ENCODE assay signal across 22 cellular contexts in the genomic region with DNA sequence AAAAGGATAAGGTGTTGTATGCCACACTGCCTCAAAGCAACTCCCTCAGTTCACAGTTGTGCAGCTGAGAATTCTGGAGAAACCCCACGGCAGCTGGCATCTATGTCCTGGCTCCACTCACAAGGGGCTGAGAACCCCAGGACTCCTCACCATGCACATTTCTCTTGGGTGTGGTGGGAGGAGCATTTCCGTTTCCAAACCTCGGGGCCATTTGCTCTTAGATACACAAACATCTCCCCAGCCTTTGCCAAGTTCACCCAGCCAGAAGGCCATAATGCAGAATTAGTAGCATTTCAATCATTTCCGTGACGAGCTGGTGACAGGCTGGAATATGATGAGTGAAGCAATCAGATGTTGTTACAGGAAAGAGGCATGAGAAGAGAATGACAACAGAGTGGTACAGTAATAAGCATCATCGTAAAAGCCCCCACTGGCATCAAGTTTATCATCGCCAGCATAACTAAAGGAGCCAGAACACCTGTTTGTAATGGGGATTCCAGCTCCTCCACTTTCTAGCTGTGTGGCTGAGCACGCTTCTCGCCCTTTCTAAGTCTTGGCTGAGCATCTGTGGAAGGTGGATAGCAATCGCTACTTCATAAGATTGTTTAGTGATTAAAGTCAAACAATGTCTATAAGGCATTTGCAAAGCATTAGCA.
DNase-seq lines count a peak whose midpoint lies in the region; ATAC-seq lines count a peak whose summit lies in the region.
"Had no signal": no experiment of that assay in that cellular context is flagged by ENCODE, and none has a peak within 500 bp of the region (broad histone marks: within the 10 kb centered on the region; RNA-seq: fewer than 3 reads in every experiment).

No MANE protein-coding gene starts in this region.

- H3K4me1 ChIP-seq in BLaER1: peaks cover 39% of the 10 kb centered on the region
- peaks cover 53% of the 10 kb centered on the region for H3K4me1 ChIP-seq in SJCRH30
- H3K4me1 ChIP-seq in mesenchymal stem cell (ENCODE audit: control insufficient read depth, insufficient read depth, low read depth, low read length): peaks cover 5% of the 10 kb centered on the region
- H3K4me1 ChIP-seq: vagina had no signal

- H3K27me3 ChIP-seq in BLaER1 (no peaks in the 10 kb centered on the region), SJCRH30 (no peaks in the 10 kb centered on the region), mesenchymal stem cell (ENCODE audit: control insufficient read depth in 1 of 2, insufficient read depth in 1 of 2, low read length in 2 of 2) (peaks cover 0 to 4% of the 10 kb centered on the region in 2 experiments)
- H3K27me3 ChIP-seq: brain microvascular endothelial cell, vagina had no signal

- no peak overlapping the region for H3K4ac ChIP-seq in mesenchymal stem cell (ENCODE audit: low read depth in 1 of 2, low read length in 2 of 2)

- no peak overlapping the region for H3K9ac ChIP-seq in BLaER1
- H3K9ac ChIP-seq in mesenchymal stem cell (ENCODE audit: low read length): no peak overlapping the region

- H2BK5ac ChIP-seq in mesenchymal stem cell (ENCODE audit: low read depth, low read length, poor library complexity, severe bottlenecking): no peak overlapping the region

- no peak overlapping the region for H2BK15ac ChIP-seq in mesenchymal stem cell (ENCODE audit: low read depth, poor library complexity, severe bottlenecking)

- no peak overlapping the region for H3K18ac ChIP-seq in mesenchymal stem cell (ENCODE audit: low read depth in 1 of 2, low read length in 2 of 2)

- H2BK12ac ChIP-seq in mesenchymal stem cell (ENCODE audit: low read length in 2 of 2): no peak overlapping the region

- no peak overlapping the region for H3K23ac ChIP-seq in mesenchymal stem cell (ENCODE audit: low read length in 2 of 2)

- H3K9me3 ChIP-seq in BLaER1 (peaks cover 25% of the 10 kb centered on the region), SJCRH30 (replicated peaks) (no peaks in the 10 kb centered on the region), mesenchymal stem cell (ENCODE audit: control insufficient read depth, low read length) (peaks cover 6% of the 10 kb centered on the region)
- H3K9me3 ChIP-seq: vagina had no signal

- H2AK5ac ChIP-seq in mesenchymal stem cell (ENCODE audit: low read length, severe bottlenecking): no peak overlapping the region

- H2BK120ac ChIP-seq in mesenchymal stem cell (ENCODE audit: low read depth, low read length): no peak overlapping the region

- no peak overlapping the region for H4K91ac ChIP-seq in mesenchymal stem cell (ENCODE audit: low read length)

- no peaks in the 10 kb centered on the region for H4K20me1 ChIP-seq in BLaER1

- peak; percentile 10 for DNase-seq in NCI-H1092 (lab: John Stamatoyannopoulos, UW)
- peak; percentile 85 to 95 for DNase-seq in SJCRH30
- no peak for DNase-seq in mesenchymal stem cell
- DNase-seq in superior temporal gyrus (ENCODE audit: extremely low spot score): no peak
- DNase-seq in NCI-H774 (lab: John Stamatoyannopoulos, UW): no peak
- DNase-seq in kidney glomerular epithelial cell (lab: John Stamatoyannopoulos, UW): no peak
- DNase-seq: activated CD4-positive, alpha-beta T cell treated with anti-CD3 and anti-CD28 coated beads, Interleukin-2, amount 10 ng/mL, durations not matched to agents 24 days and 14 days; activated naive CD8-positive, alpha-beta T cell treated with anti-CD3 and anti-CD28 coated beads, Interleukin-2, amount 50 U/mL, for 24 hours; brain microvascular endothelial cell; CD4-positive, alpha-beta memory T cell; cortex of kidney; DMS79 treated with DMSO at 0.1 percent for 48 hours; foreskin melanocyte; KG1; nucleus accumbens; retina; substantia nigra had no signal

- peak overlapping the region; percentile 47 for H4K8ac ChIP-seq in mesenchymal stem cell (ENCODE audit: low read length)

- H3K14ac ChIP-seq in mesenchymal stem cell (ENCODE audit: low read length in 2 of 2): no peak overlapping the region

- ATAC-seq in GM18907 (IDR thresholded peaks at IDR 0.05; ENCODE audit: unreplicated experiment): no peak
- ATAC-seq: activated naive CD8-positive, alpha-beta T cell treated with anti-CD3 and anti-CD28 coated beads, Interleukin-2, amount 50 U/mL, for 24 hours; activated T-helper 17 cell treated with anti-CD3 and anti-CD28 coated beads, Interleukin-2, amount 50 U/mL, for 72 hours had no signal

- peak overlapping the region; percentile 27; the same call in 1 of the 2 replicates for H3K4me2 ChIP-seq in BLaER1
- H3K4me2 ChIP-seq in mesenchymal stem cell (ENCODE audit: low read length, poor library complexity, severe bottlenecking): no peak overlapping the region

- 97% methylated on average over 8 of the region's 10 CpGs for WGBS in mesenchymal stem cell

- H3K4me3 ChIP-seq in BLaER1 (no peak overlapping the region), SJCRH30 (no peak overlapping the region), mesenchymal stem cell (ENCODE audit: insufficient read depth in 1 of 2, low read depth in 1 of 2, low read length in 2 of 2) (no peak overlapping the region)
- H3K4me3 ChIP-seq: vagina had no signal

- H3K79me1 ChIP-seq in mesenchymal stem cell (replicated peaks; ENCODE audit: low read length, poor library complexity, severe bottlenecking): no peaks in the 10 kb centered on the region

- H2AFZ ChIP-seq in mesenchymal stem cell (ENCODE audit: low read depth, low read length): no peak overlapping the region

- H3K27ac ChIP-seq in BLaER1 (no peak overlapping the region), SJCRH30 (peak overlapping the region; percentile 97), mesenchymal stem cell (ENCODE audit: low read length, poor library complexity, severe bottlenecking) (no peak overlapping the region)
- H3K27ac ChIP-seq: brain microvascular endothelial cell, epithelial cell of prostate, vagina had no signal

- H3K36me3 ChIP-seq in BLaER1: no peaks in the 10 kb centered on the region
- H3K36me3 ChIP-seq in SJCRH30: no peaks in the 10 kb centered on the region
- H3K36me3 ChIP-seq in mesenchymal stem cell (ENCODE audit: control insufficient read depth in 1 of 2, insufficient read depth in 2 of 2, low read depth in 1 of 2, low read length in 2 of 2): no peaks in the 10 kb centered on the region
- H3K36me3 ChIP-seq: brain microvascular endothelial cell, vagina had no signal

Comparison
In these comparisons a context has a peak if more than half of its experiments do, and no peak if none do; other contexts are left out.
1. DNase-seq: peak in NCI-H1092 (single experiment) and SJCRH30 (2 of 2); none in mesenchymal stem cell (single experiment), superior temporal gyrus (single experiment), NCI-H774 (single experiment) and kidney glomerular epithelial cell (single experiment).